20 cellular contexts compared by ENCODE assay signal in the genomic region with DNA sequence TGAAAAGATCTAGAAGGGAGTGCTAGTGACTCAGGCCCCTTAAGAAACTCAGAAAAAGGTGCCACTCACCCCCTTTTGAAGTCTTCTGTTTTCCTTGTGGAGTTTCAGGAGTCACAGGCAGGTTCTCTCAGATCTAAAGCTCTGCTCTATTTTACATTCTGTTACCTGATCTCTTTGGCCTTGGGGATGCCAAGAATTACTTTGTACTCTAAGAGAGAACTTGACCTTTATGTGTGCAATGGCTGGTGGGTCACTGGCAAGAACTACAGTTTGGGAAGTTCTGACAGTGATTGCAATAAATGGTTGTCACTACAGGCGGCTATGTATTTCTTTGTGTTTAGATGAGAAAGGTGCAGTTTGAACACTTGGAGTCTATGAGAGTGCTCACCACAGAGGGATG.
"Had no signal": no experiment of that assay in that cellular context is flagged by ENCODE, and none has a peak within 500 bp of the region (broad histone marks: within the 10 kb centered on the region; RNA-seq: fewer than 3 reads in every experiment).

No MANE protein-coding gene starts in this region.

- H3K27ac ChIP-seq: esophagus muscularis mucosa, lower lobe of right lung, neural progenitor cell, spleen, thoracic aorta, upper lobe of left lung, WERI-Rb-1 had no signal

- H3K27me3 ChIP-seq: esophagus muscularis mucosa, neural progenitor cell, spleen, upper lobe of left lung had no signal

- DNase-seq: activated CD4-positive, alpha-beta T cell treated with anti-CD3 and anti-CD28 coated beads for 1 hour; activated T-cell treated with anti-CD3 and anti-CD28 coated beads, Interleukin-2, amount 50 U/mL, for 1 hour; anterior cingulate cortex; caudate nucleus; hypothalamus; left cardiac atrium; lower lobe of right lung; mesendoderm; mucosa of descending colon; posterior cingulate gyrus; spleen; stimulated activated CD4-positive, alpha-beta T cell treated with anti-CD3 and anti-CD28 coated beads, Interleukin-4, amount 100 ng/mL, for 1 hour; stimulated activated naive CD4-positive, alpha-beta T cell treated with Interleukin-2 at 50 U/mL for 16 hours; T-helper 1 cell; upper lobe of left lung; WERI-Rb-1 had no signal

- H3K4me3 Mint-ChIP-seq: brain, neural progenitor cell had no signal

- H3K36me3 Mint-ChIP-seq: brain, neural progenitor cell had no signal

- H3K4me2 ChIP-seq: neural progenitor cell had no signal

- H3K36me3 ChIP-seq: esophagus muscularis mucosa, lower lobe of right lung, neural progenitor cell, thoracic aorta, upper lobe of left lung, WERI-Rb-1 had no signal

- H3K4me1 ChIP-seq: esophagus muscularis mucosa, lower lobe of right lung, neural progenitor cell, spleen, upper lobe of left lung had no signal

- H3K27me3 Mint-ChIP-seq: brain had no signal

- H3K9ac ChIP-seq: neural progenitor cell had no signal

- ATAC-seq: left cardiac atrium, lower lobe of right lung, mucosa of descending colon had no signal

- H3K27ac Mint-ChIP-seq: brain, neural progenitor cell had no signal

- H3K4me3 ChIP-seq: esophagus muscularis mucosa, lower lobe of right lung, mucosa of descending colon, neural progenitor cell, spleen, thoracic aorta, upper lobe of left lung had no signal

- H2AFZ ChIP-seq: neural progenitor cell had no signal

- H3K9me3 ChIP-seq: esophagus muscularis mucosa, mucosa of descending colon had no signal

- H3K4me1 Mint-ChIP-seq: brain, neural progenitor cell had no signal
